In genomic region chr9:129962376-129962765, GRCh38 we compare ENCODE assay signal across 8 cellular contexts.
DNase-seq lines count a peak whose midpoint lies in the region; ATAC-seq, FAIRE-seq and TF ChIP-seq lines count a peak whose summit lies in the region.

No MANE protein-coding gene starts in this region.

- dilution Hi-C loops in endothelial cell of umbilical vein (cut with MboI; ENCODE audit: extremely low pct_ligation_motif_present, low sequenced_read_pairs), result no loop called here

- H3K4me3 ChIP-seq in BLaER1 (peak overlapping the region; percentile 65), OCI-LY3 (ENCODE audit: low read length) (no peak overlapping the region), endothelial cell of umbilical vein (replicated peaks in 1 of 3; ENCODE audit: insufficient read depth in 1 of 3, low read depth in 1 of 3, low read length in 3 of 3) (peak overlapping the region; percentile 30 to 93 (median 86))

- FAIRE-seq in endothelial cell of umbilical vein (lab: Jason Lieb, UNC), result no peak

- intact Hi-C loops in endothelial cell of umbilical vein (cut with micrococcal nuclease), result loop anchor here (2.0 kb wide), 2 partner anchors 18 to 80 kb away; partner anchors contain the start of gene FNBP1

- no TSS peak for BruUV-seq in endothelial cell of umbilical vein (replicated peaks; lab: Mats Ljungman, UMichigan)

- peak overlapping the region; percentile 85 for H3K27ac ChIP-seq in BLaER1
- peak overlapping the region; percentile 30 for H3K27ac ChIP-seq in OCI-LY3 (ENCODE audit: low read length)
- H3K27ac ChIP-seq in endothelial cell of umbilical vein (ENCODE audit: insufficient read depth, low read depth, low read length), result peak overlapping the region; percentile 76

- H3K36me3 ChIP-seq in BLaER1 (no peaks in the 10 kb centered on the region), OCI-LY3 (replicated peaks; ENCODE audit: low read depth, low read length) (peaks cover 71% of the 10 kb centered on the region), endothelial cell of umbilical vein (ENCODE audit: control insufficient read depth in 2 of 2, extremely low read depth in 1 of 2, insufficient read depth in 2 of 2, low read length in 2 of 2) (peaks cover 0 to 7% of the 10 kb centered on the region in 2 experiments)

- H4K20me1 ChIP-seq in BLaER1, result no peaks in the 10 kb centered on the region
- peaks cover 86% of the 10 kb centered on the region for H4K20me1 ChIP-seq in OCI-LY3 (ENCODE audit: insufficient read depth, low read length)
- H4K20me1 ChIP-seq in endothelial cell of umbilical vein (replicated peaks; ENCODE audit: control insufficient read depth, extremely low read depth, insufficient read depth, low read length), result no peaks in the 10 kb centered on the region

- no peaks in the 10 kb centered on the region for H3K9me1 ChIP-seq in endothelial cell of umbilical vein (replicated peaks; ENCODE audit: control insufficient read depth, extremely low read depth, insufficient read depth, low read length)

- H3K27me3 Mint-ChIP-seq in nephron (ENCODE audit: low read depth), result no peaks in the 10 kb centered on the region

- H2AFZ ChIP-seq in OCI-LY3 (ENCODE audit: low read depth, low read length) (no peak overlapping the region), endothelial cell of umbilical vein (ENCODE audit: low read depth, low read length) (peak overlapping the region; percentile 95)

- H3K36me3 Mint-ChIP-seq in nephron (ENCODE audit: low read depth), result peaks cover 37% of the 10 kb centered on the region

- H3K4me1 Mint-ChIP-seq in nephron, result peaks cover 44% of the 10 kb centered on the region

- DNase-seq in endothelial cell of umbilical vein (ENCODE audit: low read depth, low spot score) (no peak), SHP77 treated with DMSO at 0.1 percent for 48 hours (lab: John Stamatoyannopoulos, UW) (no peak), HuH-7 (ENCODE audit: low spot score) (no peak), erythroblast (lab: John Stamatoyannopoulos, UW) (no peak)

- TF ChIP-seq CTCF in OCI-LY3 (IDR thresholded peaks at IDR 0.05; ENCODE audit: low read depth, low read length), result no peak
- TF ChIP-seq CTCF in endothelial cell of umbilical vein (IDR thresholded peaks at IDR 0.05; ENCODE audit: extremely low read depth in 1 of 2, insufficient read depth in 1 of 2, low read depth in 1 of 2, low read length in 2 of 2), result no peak
- TF ChIP-seq CTCF in nephron (IDR thresholded peaks at IDR 0.05; ENCODE audit: unreplicated experiment in 3 of 3), result no peak

- POLR2A ChIA-PET in endothelial cell of umbilical vein (lab: Charles Lee), result interaction anchor here (1.1 kb wide), 1 partner anchor 24 kb away, joined by 3 read pairs; no protein-coding TSS in a partner anchor

- H3K9ac ChIP-seq in BLaER1 (peak overlapping the region; percentile 83), OCI-LY3 (ENCODE audit: low read length) (no peak overlapping the region), endothelial cell of umbilical vein (replicated peaks; ENCODE audit: extremely low read depth, insufficient read depth, low read length) (peak overlapping the region; percentile 90)

- H3K79me2 ChIP-seq in OCI-LY3 (ENCODE audit: low read length), result peaks cover 98% of the 10 kb centered on the region
- no peaks in the 10 kb centered on the region for H3K79me2 ChIP-seq in endothelial cell of umbilical vein (ENCODE audit: control insufficient read depth, insufficient read depth, low read length)

- peak overlapping the region; percentile 58 to 80 (median 79) for H3K27ac Mint-ChIP-seq in nephron

- H3K9me3 ChIP-seq in BLaER1, result no peaks in the 10 kb centered on the region
- no peaks in the 10 kb centered on the region for H3K9me3 ChIP-seq in OCI-LY3 (ENCODE audit: insufficient read depth, low read length)
- H3K9me3 ChIP-seq in endothelial cell of umbilical vein (replicated peaks; ENCODE audit: control insufficient read depth, insufficient read depth, low read length), result no peaks in the 10 kb centered on the region

- CTCF ChIA-PET in endothelial cell of umbilical vein (lab: Charles Lee), result interaction anchor here (0.9 to 1.0 kb wide), 3 partner anchors 11 to 35 kb away, joined by 3 read pairs; no protein-coding TSS in a partner anchor

- H3K27me3 ChIP-seq in BLaER1 (no peaks in the 10 kb centered on the region), OCI-LY3 (ENCODE audit: low read depth, low read length) (no peaks in the 10 kb centered on the region), endothelial cell of umbilical vein (ENCODE audit: control insufficient read depth in 2 of 2, insufficient read depth in 2 of 2, low read length in 2 of 2) (no peaks in the 10 kb centered on the region)

- H3K4me2 ChIP-seq in BLaER1 (peak overlapping the region; percentile 90), OCI-LY3 (ENCODE audit: low read length) (no peak overlapping the region), endothelial cell of umbilical vein (ENCODE audit: insufficient read depth, low read length) (peak overlapping the region; percentile 99)

- H3K4me1 ChIP-seq in BLaER1, result peaks cover 47% of the 10 kb centered on the region
- H3K4me1 ChIP-seq in OCI-LY3 (ENCODE audit: low read length), result peaks cover 44% of the 10 kb centered on the region
- H3K4me1 ChIP-seq in endothelial cell of umbilical vein (ENCODE audit: control insufficient read depth, extremely low read depth, insufficient read depth, low read length), result peaks cover 30% of the 10 kb centered on the region

- peak overlapping the region; percentile 46 to 77 (median 66) for H3K4me3 Mint-ChIP-seq in nephron

- H3K9me3 Mint-ChIP-seq in nephron, result no peaks in the 10 kb centered on the region

- no peak for ATAC-seq in HG03135 (IDR thresholded peaks at IDR 0.05; ENCODE audit: unreplicated experiment)

- TF ChIP-seq POLR2A in endothelial cell of umbilical vein (IDR thresholded peaks at IDR 0.05; ENCODE audit: low read depth, low read length) (no peak), erythroblast (IDR thresholded peaks at IDR 0.05; ENCODE audit: low read length) (no peak)

TF ChIP-seq in endothelial cell of umbilical vein, 7 proteins besides CTCF, POLR2A, EP300 and RAD21:
- TF ChIP-seq POLR2AphosphoS5 (IDR thresholded peaks at IDR 0.05; ENCODE audit: insufficient read depth, low read depth, low read length), result no peak
- no peak for TF ChIP-seq EZH2 (IDR thresholded peaks at IDR 0.05; ENCODE audit: borderline replicate concordance, low read depth, low read length, severe bottlenecking)
- TF ChIP-seq GATA2 (IDR thresholded peaks at IDR 0.05; ENCODE audit: insufficient read depth, insufficient read length, low read depth, low read length), result no peak

Comparison
In these comparisons a context has a peak if more than half of its experiments do, and no peak if none do; other contexts are left out.
1. H3K27ac ChIP-seq: peak in every context shown above with its lines; median percentile 85 in BLaER1; 76 in endothelial cell of umbilical vein; 30 in OCI-LY3.